ENCODE assay signal across 9 cellular contexts in the genomic region with DNA sequence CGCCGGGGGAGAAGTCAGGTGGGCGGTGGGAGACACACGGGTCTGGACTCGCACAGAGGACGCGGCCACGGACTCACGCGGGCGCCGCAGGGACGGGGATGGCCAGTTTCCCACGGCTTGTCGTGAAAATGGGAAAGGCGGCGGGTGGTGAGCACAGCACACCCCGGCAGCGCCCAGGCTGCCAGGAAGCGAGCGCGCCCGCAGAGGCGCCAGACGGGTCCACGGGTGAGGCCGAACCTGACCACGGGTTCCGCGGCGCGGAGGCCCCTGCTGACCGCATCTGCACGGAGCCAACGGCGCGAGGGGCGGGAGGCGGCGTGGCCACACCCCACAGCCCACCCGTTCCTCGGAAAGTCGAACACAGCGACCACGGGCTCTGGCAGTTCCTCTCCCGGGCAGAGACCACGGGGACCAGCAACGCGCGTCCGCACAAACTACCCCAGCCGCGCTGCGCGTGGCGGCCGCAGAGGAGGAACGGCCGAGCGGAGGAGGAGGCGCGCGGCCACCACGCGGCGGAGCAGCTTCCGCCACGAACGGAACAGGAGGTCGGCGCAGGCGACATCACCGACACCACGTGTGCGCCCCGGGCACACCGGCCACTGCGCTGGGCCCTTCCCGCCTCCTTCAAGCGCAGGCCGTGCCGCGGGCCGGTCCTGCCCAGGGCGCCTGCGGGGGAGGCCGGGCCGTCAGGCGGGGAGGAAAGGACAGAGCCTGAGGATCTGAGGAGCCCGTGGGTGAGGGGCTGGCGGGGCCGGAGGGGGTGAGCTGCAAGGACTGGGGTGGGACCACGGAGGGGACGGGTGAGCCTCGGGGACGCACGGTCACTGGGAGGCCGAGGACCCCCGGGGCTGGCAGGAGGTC. TPM values are rescaled to one million over a fixed set of nuclear protein-coding genes. Genes with fewer than 3 reads are reported as not detected.
DNase-seq lines count a peak whose midpoint lies in the region; ATAC-seq and TF ChIP-seq lines count a peak whose summit lies in the region.
"Had no signal": no experiment of that assay in that cellular context is flagged by ENCODE, and none has a peak within 500 bp of the region (broad histone marks: within the 10 kb centered on the region; RNA-seq: fewer than 3 reads in every experiment).

No MANE protein-coding gene starts in this region.

- H3K27ac ChIP-seq in skin epidermis, result peak overlapping the region in 5 of 21 experiments; percentile 4 to 51 (median 33)
- H3K27ac ChIP-seq in foreskin keratinocyte, result no peak overlapping the region

- no peaks in the 10 kb centered on the region for H3K27me3 ChIP-seq in foreskin keratinocyte

- POLR2A ChIA-PET in activated CD4-positive, alpha-beta memory T cell treated with anti-CD3 and anti-CD28 coated beads for 36 hours (lab: Charles Lee), result no interaction called here

- H3K4me3 ChIP-seq in skin epidermis, result peak overlapping the region; percentile 19 to 32 (median 27)

- peaks cover 6% of the 10 kb centered on the region for H3K4me1 ChIP-seq in foreskin keratinocyte

- peaks cover 2% of the 10 kb centered on the region for H3K36me3 Mint-ChIP-seq in activated CD4-positive, alpha-beta memory T cell treated with anti-CD3 and anti-CD28 coated beads for 36 hours

- no peak for TF ChIP-seq CTCF in foreskin keratinocyte (conservative IDR thresholded peaks at IDR 0.05)

- peak; percentile 27 for DNase-seq in activated CD4-positive, alpha-beta memory T cell treated with anti-CD3 and anti-CD28 coated beads for 36 hours
- DNase-seq in left cardiac atrium, result peak; percentile 29
- DNase-seq in DMS79 (lab: John Stamatoyannopoulos, UW), result no peak
- DNase-seq in foreskin keratinocyte, result no peak
- DNase-seq in stimulated activated CD4-positive, alpha-beta T cell treated with anti-CD3 and anti-CD28 coated beads, Interleukin-2, amount 100 ng/mL, for 24 hours, result no peak
- no peak for DNase-seq in superior temporal gyrus (ENCODE audit: extremely low spot score)

- H3K27me3 Mint-ChIP-seq in activated CD4-positive, alpha-beta memory T cell treated with anti-CD3 and anti-CD28 coated beads for 36 hours, result no peaks in the 10 kb centered on the region

- peak overlapping the region; percentile 66 for H3K4me3 Mint-ChIP-seq in activated CD4-positive, alpha-beta memory T cell treated with anti-CD3 and anti-CD28 coated beads for 36 hours

- H3K4me1 Mint-ChIP-seq in activated CD4-positive, alpha-beta memory T cell treated with anti-CD3 and anti-CD28 coated beads for 36 hours (ENCODE audit: low read depth), result peaks cover 8% of the 10 kb centered on the region

- H3K9me3 Mint-ChIP-seq in activated CD4-positive, alpha-beta memory T cell treated with anti-CD3 and anti-CD28 coated beads for 36 hours, result no peaks in the 10 kb centered on the region

- CTCF ChIA-PET in activated CD4-positive, alpha-beta memory T cell treated with anti-CD3 and anti-CD28 coated beads for 36 hours (lab: Charles Lee), result no interaction called here

- peak; percentile 38 for TF ChIP-seq POLR2A in GM18526 (IDR thresholded peaks at IDR 0.05; ENCODE audit: extremely low read depth, insufficient read length)

- ATAC-seq in left cardiac atrium, result peak; percentile 33 to 70
- ATAC-seq in foreskin keratinocyte, result no peak

- intact Hi-C loops in activated CD4-positive, alpha-beta memory T cell treated with anti-CD3 and anti-CD28 coated beads for 36 hours (cut with micrococcal nuclease), result no loop called here
- intact Hi-C loops in left cardiac atrium (cut with DNase I), result no loop called here

- peak overlapping the region; percentile 13 for H3K27ac Mint-ChIP-seq in activated CD4-positive, alpha-beta memory T cell treated with anti-CD3 and anti-CD28 coated beads for 36 hours

RNA-seq across cellular contexts. Expression of a gene that starts 5.6 kb away (rescaled TPM):
- total RNA-seq in activated CD4-positive, alpha-beta memory T cell treated with anti-CD3 and anti-CD28 coated beads for 36 hours, result 10 to 100 TPM; 13.5 to 13.6 TPM
- total RNA-seq in left cardiac atrium (10 to 100 TPM in 1 of 2 donors, 1 to 10 TPM in 1; 8.0 to 11.7 TPM), foreskin keratinocyte (4.5 and 5.5 TPM in 2 replicates)
- 6.8 and 8.1 TPM in 2 replicates for polyA plus RNA-seq in foreskin keratinocyte

RNA-seq across cellular contexts. Expression of a gene that starts 5.8 kb away (rescaled TPM):
- 1 to 10 TPM; 1.1 TPM for total RNA-seq in activated CD4-positive, alpha-beta memory T cell treated with anti-CD3 and anti-CD28 coated beads for 36 hours
- total RNA-seq in left cardiac atrium, result 1 to 10 TPM; 2.5 to 5.3 TPM
- 0.39 and 0.88 TPM in 2 replicates for total RNA-seq in foreskin keratinocyte
- polyA plus RNA-seq in foreskin keratinocyte, result 0.50 and 0.91 TPM in 2 replicates

RNA-seq across cellular contexts. Expression of a gene that starts 23.8 kb away (rescaled TPM):
- not detected for total RNA-seq in activated CD4-positive, alpha-beta memory T cell treated with anti-CD3 and anti-CD28 coated beads for 36 hours
- total RNA-seq in left cardiac atrium (not detected), foreskin keratinocyte (not detected in 2 replicates)
- polyA plus RNA-seq in foreskin keratinocyte, result not detected in 2 replicates
- total RNA-seq: epithelial cell of proximal tubule had no signal

RNA-seq across cellular contexts. Expression of a gene that starts 41.7 kb away (rescaled TPM):
- total RNA-seq in activated CD4-positive, alpha-beta memory T cell treated with anti-CD3 and anti-CD28 coated beads for 36 hours, result 10 to 100 TPM; 29.9 to 31.6 TPM
- total RNA-seq in left cardiac atrium (10 to 100 TPM; 20.5 to 25.1 TPM), foreskin keratinocyte (28.9 and 29.1 TPM in 2 replicates)
- 30.5 and 31.9 TPM in 2 replicates for polyA plus RNA-seq in foreskin keratinocyte

Comparison
In these comparisons a context has a peak if more than half of its experiments do, and no peak if none do; other contexts are left out.
1. DNase-seq: peak in activated CD4-positive, alpha-beta memory T cell treated with anti-CD3 and anti-CD28 coated beads for 36 hours (single experiment) and left cardiac atrium (single experiment); none in DMS79 (single experiment), foreskin keratinocyte (0 of 2), stimulated activated CD4-positive, alpha-beta T cell treated with anti-CD3 and anti-CD28 coated beads, Interleukin-2, amount 100 ng/mL, for 24 hours (0 of 2) and superior temporal gyrus (single experiment).